28 cellular contexts compared by ENCODE assay signal in the genomic region with DNA sequence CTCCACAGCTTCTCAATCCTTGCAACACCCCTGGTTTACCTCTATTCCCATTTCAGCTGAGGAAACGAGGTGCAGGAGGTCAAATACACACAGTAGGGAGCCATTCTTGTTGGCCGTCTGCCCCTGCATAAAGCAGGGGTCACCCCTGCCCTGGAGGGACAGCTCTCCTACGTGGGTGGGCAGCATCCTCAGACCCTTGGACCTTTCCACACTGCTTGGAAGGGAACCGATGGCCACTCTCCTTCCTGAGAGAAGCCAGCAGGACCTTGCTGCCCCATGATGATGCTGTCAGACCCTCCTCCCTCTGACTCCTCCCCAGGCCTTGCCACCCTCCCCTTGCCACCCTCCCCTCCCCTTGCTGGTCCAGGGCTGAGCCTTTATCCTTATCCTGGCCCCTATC.
"Had no signal": no experiment of that assay in that cellular context is flagged by ENCODE, and none has a peak within 500 bp of the region (broad histone marks: within the 10 kb centered on the region; RNA-seq: fewer than 3 reads in every experiment).

No MANE protein-coding gene starts in this region.

- ATAC-seq: activated CD4-positive, CD25-positive, alpha-beta regulatory T cell treated with anti-CD3 and anti-CD28 coated beads, Interleukin-2, amount 50 U/mL, for 24 hours; activated CD8-positive, alpha-beta T cell treated with anti-CD3 and anti-CD28 coated beads for 36 hours; activated T-cell treated with anti-CD3 and anti-CD28 coated beads, Interleukin-2, amount 50 U/mL, for 4 hours; activated T-helper 17 cell treated with anti-CD3 and anti-CD28 coated beads, Interleukin-2, amount 50 U/mL, for 72 hours; gastroesophageal sphincter; T-helper 17 cell had no signal

- H3K36me3 Mint-ChIP-seq: activated naive CD8-positive, alpha-beta T cell had no signal

- H3K27me3 ChIP-seq: brain microvascular endothelial cell had no signal

- H3K9me3 ChIP-seq: esophagus squamous epithelium, gastroesophageal sphincter had no signal

- H3K4me1 Mint-ChIP-seq: activated B cell treated with CpG ODN at 0.5 μM for 24 hours; activated T-helper 17 cell treated with anti-CD3 and anti-CD28 coated beads, Interleukin-2, amount 50 U/mL, for 72 hours had no signal

- H3K9me3 Mint-ChIP-seq: activated B cell treated with CpG ODN at 0.5 μM for 24 hours; activated CD8-positive, alpha-beta T cell treated with anti-CD3 and anti-CD28 coated beads for 36 hours; activated T-cell treated with anti-CD3 and anti-CD28 coated beads, Interleukin-2, amount 50 U/mL, for 4 hours; activated T-helper 17 cell treated with anti-CD3 and anti-CD28 coated beads, Interleukin-2, amount 50 U/mL, for 72 hours; T-helper 2 cell treated with Interferon-gamma antibody and Interleukin-4, amounts not matched to agents 5 μg/mL and 100 μg/mL, for 36 hours had no signal

- H3K4me1 ChIP-seq: esophagus squamous epithelium, gastroesophageal sphincter had no signal

- H3K4me3 ChIP-seq: esophagus squamous epithelium, gastroesophageal sphincter had no signal

- H3K36me3 ChIP-seq: brain microvascular endothelial cell, esophagus squamous epithelium, gastroesophageal sphincter, WERI-Rb-1 had no signal

- H3K27ac ChIP-seq: brain microvascular endothelial cell, epithelial cell of prostate, esophagus squamous epithelium, gastroesophageal sphincter, WERI-Rb-1 had no signal

- H3K4me3 Mint-ChIP-seq: activated B cell treated with CpG ODN at 0.5 μM for 24 hours; activated CD8-positive, alpha-beta T cell treated with anti-CD3 and anti-CD28 coated beads for 36 hours; activated naive CD8-positive, alpha-beta T cell; activated T-cell treated with anti-CD3 and anti-CD28 coated beads, Interleukin-2, amount 50 U/mL, for 4 hours; activated T-helper 17 cell treated with anti-CD3 and anti-CD28 coated beads, Interleukin-2, amount 50 U/mL, for 72 hours; T-helper 17 cell; T-helper 2 cell treated with Interferon-gamma antibody and Interleukin-4, amounts not matched to agents 5 μg/mL and 100 μg/mL, for 36 hours had no signal

- H3K27ac Mint-ChIP-seq: activated B cell treated with CpG ODN at 0.5 μM for 24 hours; activated CD8-positive, alpha-beta T cell treated with anti-CD3 and anti-CD28 coated beads for 36 hours; activated naive CD8-positive, alpha-beta T cell; activated T-helper 17 cell treated with anti-CD3 and anti-CD28 coated beads, Interleukin-2, amount 50 U/mL, for 72 hours; T-helper 17 cell; T-helper 2 cell treated with Interferon-gamma antibody and Interleukin-4, amounts not matched to agents 5 μg/mL and 100 μg/mL, for 36 hours had no signal

- DNase-seq: activated B cell treated with CpG ODN at 0.5 μM for 24 hours; activated CD4-positive, alpha-beta T cell treated with anti-CD3 and anti-CD28 coated beads for 48 hours; activated CD4-positive, alpha-beta T cell treated with anti-CD3 and anti-CD28 coated beads, Interleukin-2, amount 50 U/mL, for 1 hour; activated CD4-positive, alpha-beta T cell treated with anti-CD3 and anti-CD28 coated beads, Interleukin-2, amount 50 U/mL, for 48 hours; activated CD8-positive, alpha-beta memory T cell treated with anti-CD3 and anti-CD28 coated beads for 24 hours; activated CD8-positive, alpha-beta T cell treated with anti-CD3 and anti-CD28 coated beads for 36 hours; activated effector memory CD4-positive, alpha-beta T cell treated with Interleukin-2 at 50 U/mL for 16 hours; activated gamma-delta T cell treated with Interleukin-2 at 50 U/mL for 16 hours; activated naive CD4-positive, alpha-beta T cell treated with anti-CD3 and anti-CD28 coated beads, Interleukin-2, amount 50 U/mL, for 16 hours; activated naive CD4-positive, alpha-beta T cell treated with Interleukin-2 at 50 U/mL for 16 hours; activated T-cell treated with anti-CD3 and anti-CD28 coated beads, Interleukin-2, amount 50 U/mL, for 4 hours; amniotic stem cell; anterior cingulate cortex; brain microvascular endothelial cell; caudate nucleus; effector CD8-positive, alpha-beta T cell; esophagus squamous epithelium; foreskin melanocyte; T-helper 1 cell; T-helper 17 cell; T1000; WERI-Rb-1 had no signal
